In genomic region chr10:102245932-102246251, GRCh38 we compare ENCODE assay signal across 8 cellular contexts. TPM values are rescaled to one million over a fixed set of nuclear protein-coding genes. Genes with fewer than 3 reads are reported as not detected.
DNase-seq lines count a peak whose midpoint lies in the region; ATAC-seq and TF ChIP-seq lines count a peak whose summit lies in the region.

No MANE protein-coding gene starts in this region.

- H3K4me3 ChIP-seq in H7 (ENCODE audit: insufficient read depth, low read depth, low read length) (peak overlapping the region; percentile 85), right atrium auricular region (peak overlapping the region; percentile 89 to 93), skeletal muscle tissue (ENCODE audit: low read length in 3 of 3) (peak overlapping the region; percentile 96 to 100 (median 97))

- ATAC-seq in WTC11 (no peak), GM19324 (IDR thresholded peaks at IDR 0.05; ENCODE audit: low FRiP score, unreplicated experiment) (no peak), HG03432 (IDR thresholded peaks at IDR 0.05; ENCODE audit: unreplicated experiment) (no peak)

- CTCF ChIA-PET in WTC11 (lab: Charles Lee), result interaction anchor here (0.9 to 3.2 kb wide), 13 partner anchors 14 to 405 kb away, joined by 3 to 32 read pairs (median 6); partner anchors contain the start of gene NFKB2

- peak overlapping the region; percentile 96 for H3K27ac Mint-ChIP-seq in WTC11

- H3K27me3 Mint-ChIP-seq in WTC11 (ENCODE audit: low read depth), result peaks cover 39% of the 10 kb centered on the region

- H3K4me1 Mint-ChIP-seq in WTC11, result peaks cover 34% of the 10 kb centered on the region

- no peaks in the 10 kb centered on the region for H3K9me3 ChIP-seq in right atrium auricular region
- H3K9me3 ChIP-seq in skeletal muscle tissue (ENCODE audit: control insufficient read depth in 3 of 3, low read length in 3 of 3), result no peaks in the 10 kb centered on the region

- no peaks in the 10 kb centered on the region for H3K9me3 Mint-ChIP-seq in WTC11

- no peak for DNase-seq in H7
- no peak for DNase-seq in WTC11 (ENCODE audit: low spot score)
- DNase-seq in right atrium auricular region (ENCODE audit: low spot score), result no peak
- DNase-seq in HCEC 1CT, result no peak
- DNase-seq in nucleus accumbens (lab: John Stamatoyannopoulos, UW), result no peak

- peak overlapping the region; percentile 95 to 98 (median 98) for H3K9ac ChIP-seq in skeletal muscle tissue (ENCODE audit: low read depth in 1 of 3, low read length in 3 of 3)

- H3K4me3 Mint-ChIP-seq in WTC11, result peak overlapping the region; percentile 100

- H3K36me3 ChIP-seq in H7 (replicated peaks; ENCODE audit: control insufficient read depth, insufficient read depth, low read length) (no peaks in the 10 kb centered on the region), right atrium auricular region (no peaks in the 10 kb centered on the region), skeletal muscle tissue (ENCODE audit: control insufficient read depth in 3 of 3, insufficient read depth in 3 of 3, low read length in 3 of 3) (no peaks in the 10 kb centered on the region)

- peaks cover 0 to 57% of the 10 kb centered on the region in 2 donors for H3K4me1 ChIP-seq in right atrium auricular region
- peaks cover 53 to 59% (median 54%) of the 10 kb centered on the region in 3 donors for H3K4me1 ChIP-seq in skeletal muscle tissue (ENCODE audit: control insufficient read depth in 3 of 3, insufficient read depth in 3 of 3, low read length in 3 of 3)

- H3K36me3 Mint-ChIP-seq in WTC11, result no peaks in the 10 kb centered on the region

- H3K27ac ChIP-seq in right atrium auricular region (peak overlapping the region; percentile 86 to 90), skeletal muscle tissue (ENCODE audit: low read depth, low read length) (peak overlapping the region; percentile 95)

- POLR2A ChIA-PET in WTC11 (lab: Charles Lee), result interaction anchor here (0.6 to 1.1 kb wide), 4 partner anchors 14 to 1098 kb away, joined by 3 to 8 read pairs (median 6); no protein-coding TSS in a partner anchor

- H3K27me3 ChIP-seq in H7 (ENCODE audit: control insufficient read depth, insufficient read depth, low read length) (peaks cover 22% of the 10 kb centered on the region), right atrium auricular region (no peaks in the 10 kb centered on the region), skeletal muscle tissue (ENCODE audit: control insufficient read depth in 3 of 3, insufficient read depth in 3 of 3, low read length in 3 of 3) (peaks cover 0 to 3% (median 0%) of the 10 kb centered on the region in 3 donors)

- TF ChIP-seq CTCF in WTC11 (IDR thresholded peaks at IDR 0.05) (no peak), right atrium auricular region (IDR thresholded peaks at IDR 0.05) (no peak)

TF ChIP-seq in WTC11, 78 proteins besides CTCF, POLR2A, EP300 and RAD21:
- TF ChIP-seq ZNF416 (CRISPR knock-in tag; IDR thresholded peaks at IDR 0.05) (no peak), ARID4B (CRISPR knock-in tag; IDR thresholded peaks at IDR 0.05; ENCODE audit: borderline replicate concordance) (0 out of 2 replicates have a peak, but pooled peaks have one; percentile 18)

RNA-seq across cellular contexts. Expression of gene GBF1, which starts 0.6 kb away (rescaled TPM):
- total RNA-seq in H7 (2014; rRNA removed; shearing (Covaris generic)), result 25.1 and 29.9 TPM in 2 replicates
- total RNA-seq in WTC11 (2021) (29.8 to 32.4 TPM (median 32.1 TPM) in 3 replicates), right atrium auricular region (10 to 100 TPM; 38.5 to 38.9 TPM), skeletal muscle tissue (17.7 TPM)

RNA-seq across cellular contexts. Expression of gene PITX3, which starts 4.6 kb away (rescaled TPM):
- 0.17 TPM in 1 of 2 replicates, not detected in the other for total RNA-seq in H7 (2014; rRNA removed; shearing (Covaris generic))
- 0.32 to 0.81 TPM (median 0.48 TPM) in 3 replicates for total RNA-seq in WTC11 (2021)
- total RNA-seq in right atrium auricular region, result under 1 TPM; 0.28 to 0.96 TPM
- total RNA-seq in skeletal muscle tissue, result 4.2 TPM

RNA-seq across cellular contexts. Expression of gene ELOVL3, which starts 19.8 kb away (rescaled TPM):
- total RNA-seq in H7 (2014; rRNA removed; shearing (Covaris generic)), result 0.14 TPM in 1 of 2 replicates, not detected in the other
- total RNA-seq in WTC11 (2021), result 0.17 to 0.46 TPM (median 0.34 TPM) in 3 replicates
- under 1 TPM in 1 of 2 donors, not detected in 1; 0.39 TPM for total RNA-seq in right atrium auricular region
- not detected for total RNA-seq in skeletal muscle tissue
